In genomic region chr10:29136401-29136800, GRCh38 we compare ENCODE assay signal across 22 cellular contexts.
"Had no signal": no experiment of that assay in that cellular context is flagged by ENCODE, and none has a peak within 500 bp of the region (broad histone marks: within the 10 kb centered on the region; RNA-seq: fewer than 3 reads in every experiment).

No MANE protein-coding gene starts in this region.

- H3K4me1 ChIP-seq: transverse colon, uterus had no signal

- ATAC-seq: activated T-cell treated with anti-CD3 and anti-CD28 coated beads, Interleukin-2, amount 50 U/mL, for 4 hours; gastrocnemius medialis; pancreas; psoas muscle; right cardiac atrium; stimulated activated naive CD8-positive, alpha-beta T cell treated with anti-CD3 and anti-CD28 coated beads, Interleukin-15, amount 100 ng/mL, for 72 hours; T-helper 17 cell had no signal

- H3K36me3 ChIP-seq: gastrocnemius medialis, left ventricle myocardium inferior, neutrophil, pancreas, transverse colon, uterus had no signal

- H3K27ac ChIP-seq: gastrocnemius medialis, left ventricle myocardium inferior, neutrophil, pancreas, psoas muscle, transverse colon, uterus had no signal

- H3K4me3 ChIP-seq: gastrocnemius medialis, left ventricle myocardium inferior, pancreas, psoas muscle, transverse colon, uterus had no signal

- H3K27me3 ChIP-seq: gastrocnemius medialis, pancreas, transverse colon, uterus had no signal

- H3K9me3 ChIP-seq: gastrocnemius medialis, left ventricle myocardium inferior, neutrophil, pancreas, psoas muscle, transverse colon, uterus had no signal

- DNase-seq: activated B cell treated with CpG ODN at 0.5 μM for 24 hours; activated CD4-positive, alpha-beta T cell treated with anti-CD3 and anti-CD28 coated beads for 4 hours; activated CD4-positive, alpha-beta T cell treated with anti-CD3 and anti-CD28 coated beads, Interleukin-2, amount 50 U/mL, for 48 hours; activated CD8-positive, alpha-beta memory T cell treated with anti-CD3 and anti-CD28 coated beads, Interleukin-2, amount 50 U/mL, for 48 hours; activated naive CD4-positive, alpha-beta T cell; activated T-cell treated with anti-CD3 and anti-CD28 coated beads, Interleukin-2, amount 50 U/mL, for 4 hours; amniotic stem cell; dermis blood vessel endothelial cell; effector CD8-positive, alpha-beta T cell; erythroblast; gastrocnemius medialis; hippocampal formation; left ventricle myocardium inferior; pancreas; psoas muscle; right cardiac atrium; stimulated activated CD4-positive, alpha-beta T cell treated with anti-CD3 and anti-CD28 coated beads, Interleukin-1b, Interleukin-23, amount 100 ng/mL, for 48 hours; stimulated activated naive CD8-positive, alpha-beta T cell treated with anti-CD3 and anti-CD28 coated beads, Interleukin-15, amount 100 ng/mL, for 72 hours; T-helper 17 cell; transverse colon; uterus had no signal
